Comparison of ENCODE assay signal across 1 cellular context in genomic region chr19:1245468-1245867, GRCh38.
TF ChIP-seq lines count a peak whose summit lies in the region.

No MANE protein-coding gene starts in this region.

TF ChIP-seq in HCT116, 20 proteins besides CTCF, POLR2A, EP300 and RAD21 (continued from another document):
- TF ChIP-seq SRF (IDR thresholded peaks at IDR 0.05; ENCODE audit: low read depth), result no peak
